15 cellular contexts compared by ENCODE assay signal in genomic region chr4:4914059-4914820, GRCh38. TPM values are rescaled to one million over a fixed set of nuclear protein-coding genes. Genes with fewer than 3 reads are reported as not detected.
DNase-seq lines count a peak whose midpoint lies in the region; ATAC-seq lines count a peak whose summit lies in the region.
"Had no signal": no experiment of that assay in that cellular context is flagged by ENCODE, and none has a peak within 500 bp of the region (broad histone marks: within the 10 kb centered on the region; RNA-seq: fewer than 3 reads in every experiment).

No MANE protein-coding gene starts in this region.

- ATAC-seq in stimulated activated naive CD8-positive, alpha-beta T cell treated with anti-CD3 and anti-CD28 coated beads, Interleukin-15, Interleukin-2, amounts not matched to agents 100 U/mL and 50 U/mL, for 24 hours = peak; percentile 39
- no peak for ATAC-seq in HG03097 (IDR thresholded peaks at IDR 0.05; ENCODE audit: low FRiP score, unreplicated experiment)
- ATAC-seq: activated CD4-positive, alpha-beta T cell treated with anti-CD3 and anti-CD28 coated beads for 36 hours; left colon had no signal

- DNase-seq in GM04504 (ENCODE audit: low read depth) = peak; percentile 7
- peak; percentile 55 for DNase-seq in RKO (ENCODE audit: low spot score)
- DNase-seq in fibroblast of peridontal ligament (ENCODE audit: extremely low read depth) = peak; percentile 16
- no peak for DNase-seq in stimulated activated naive CD8-positive, alpha-beta T cell treated with anti-CD3 and anti-CD28 coated beads, Interleukin-15, Interleukin-2, amounts not matched to agents 100 U/mL and 50 U/mL, for 24 hours
- no peak for DNase-seq in HT-29 (ENCODE audit: low spot score)
- no peak for DNase-seq in GDM1 (lab: John Stamatoyannopoulos, UW)
- no peak for DNase-seq in SIG-M5 (lab: John Stamatoyannopoulos, UW)
- DNase-seq: activated CD4-positive, alpha-beta T cell treated with anti-CD3 and anti-CD28 coated beads for 36 hours; activated naive CD4-positive, alpha-beta T cell treated with anti-CD3 and anti-CD28 coated beads, Interleukin-2, amount 10 ng/mL, durations not matched to agents 7 days and 5 days; CD4-positive, CD25-positive, alpha-beta regulatory T cell; effector CD8-positive, alpha-beta T cell; left colon; NCI-H2029 treated with DMSO at 0.1 percent for 48 hours had no signal

RNA-seq across cellular contexts. Expression of gene MSX1, which starts 54.8 kb away (rescaled TPM):
- total RNA-seq in HT-29 (2014; rRNA removed; shearing (Covaris generic)) = 0.03 and 0.18 TPM in 2 replicates
- total RNA-seq: T-helper 2 cell treated with Interferon-gamma antibody and Interleukin-4, amounts not matched to agents 100 ng/mL and 5 ng/mL, for 36 hours had no signal

Comparison
In these comparisons a context has a peak if more than half of its experiments do, and no peak if none do; other contexts are left out.
1. DNase-seq: peak in GM04504 (single experiment), RKO (single experiment) and fibroblast of peridontal ligament (single experiment); none in stimulated activated naive CD8-positive, alpha-beta T cell treated with anti-CD3 and anti-CD28 coated beads, Interleukin-15, Interleukin-2, amounts not matched to agents 100 U/mL and 50 U/mL, for 24 hours (single experiment), HT-29 (single experiment), GDM1 (single experiment) and SIG-M5 (single experiment).